In genomic region chr19:35901854-35902661, GRCh38 we compare ENCODE assay signal across 8 cellular contexts. TPM values are rescaled to one million over a fixed set of nuclear protein-coding genes. Genes with fewer than 3 reads are reported as not detected.
DNase-seq lines count a peak whose midpoint lies in the region; ATAC-seq and TF ChIP-seq lines count a peak whose summit lies in the region.

Gene HCST (plus strand): TSS chr19:35902529. CDS start chr19:35902594, 65 bp downstream.

- H3K36me3 Mint-ChIP-seq in naive B cell: no peaks in the 10 kb centered on the region

- TF ChIP-seq CTCF in A673 (conservative IDR thresholded peaks at IDR 0.05; ENCODE audit: low read depth, low read length): no peak
- no peak for TF ChIP-seq CTCF in colonic mucosa (IDR thresholded peaks at IDR 0.05)

- peaks cover 0 to 4% (median 0%) of the 10 kb centered on the region in 7 donors for H3K9me3 Mint-ChIP-seq in naive B cell

- no peaks in the 10 kb centered on the region for H3K27me3 ChIP-seq in A673 (replicated peaks; ENCODE audit: insufficient read depth, low read depth, low read length, poor library complexity)
- no peaks in the 10 kb centered on the region for H3K27me3 ChIP-seq in colonic mucosa

- H3K9ac ChIP-seq in colonic mucosa (ENCODE audit: low read depth in 2 of 2, low read length in 2 of 2): peak within 1 kb of the TSS; percentile 46 to 57

- peak within 1 kb of the TSS; percentile 80 for H3K27ac ChIP-seq in A673 (ENCODE audit: low read depth, low read length, poor library complexity, severe bottlenecking)
- peak within 1 kb of the TSS; percentile 89 for H3K27ac ChIP-seq in colonic mucosa

- peaks cover 62 to 73% (median 66%) of the 10 kb centered on the region in 3 donors for H3K4me1 Mint-ChIP-seq in naive B cell

- POLR2A ChIA-PET in A673 (lab: Charles Lee; ENCODE audit: low non-redundant PET): no interaction called here

- H3K27ac Mint-ChIP-seq in naive B cell: peak within 1 kb of the TSS; percentile 99 to 100 (median 100)

- CTCF ChIA-PET in A673 (lab: Charles Lee): no interaction called here

- TF ChIP-seq POLR2A in GM18505 (IDR thresholded peaks at IDR 0.05; ENCODE audit: borderline replicate concordance, extremely low read depth, insufficient read depth, insufficient read length): peak; percentile 71

- peak within 1 kb of the TSS; percentile 36 for H3K4me3 ChIP-seq in A673 (ENCODE audit: low read depth, low read length, poor library complexity, severe bottlenecking)
- peak within 1 kb of the TSS; percentile 21 for H3K4me3 ChIP-seq in colonic mucosa

- no peak for ATAC-seq in GM18505 (IDR thresholded peaks at IDR 0.05; ENCODE audit: unreplicated experiment)
- ATAC-seq in naive B cell (ENCODE audit: low read depth in 2 of 2): peak; percentile 5 to 9
- ATAC-seq in GM18870 (IDR thresholded peaks at IDR 0.05; ENCODE audit: unreplicated experiment): no peak

- peak within 1 kb of the TSS; percentile 89 to 99 (median 96) for H3K4me3 Mint-ChIP-seq in naive B cell

- DNase-seq in A673 (ENCODE audit: low spot score): peak; percentile 51
- peak; percentile 33 to 71 (median 51) for DNase-seq in T-helper 1 cell
- no peak for DNase-seq in colonic mucosa
- peak; percentile 69 for DNase-seq in naive B cell
- DNase-seq in GOT3 (lab: John Stamatoyannopoulos, UW): no peak
- no peak for DNase-seq in amniotic stem cell (lab: John Stamatoyannopoulos, UW)

- no TSS peak for BruUV-seq in A673 (replicated peaks; lab: Mats Ljungman, UMichigan)

- H3K4me1 ChIP-seq in A673 (ENCODE audit: insufficient read depth, low read length, poor library complexity, severe bottlenecking) (peaks cover 42% of the 10 kb centered on the region), colonic mucosa (peaks cover 3% of the 10 kb centered on the region)

- H3K27me3 Mint-ChIP-seq in naive B cell: no peaks in the 10 kb centered on the region

- intact Hi-C loops in A673 (cut with micrococcal nuclease; ENCODE audit: unreplicated experiment): no loop called here
- intact Hi-C loops in colonic mucosa (cut with DNase I): no loop called here

- H3K9me3 ChIP-seq in A673 (ENCODE audit: low read depth, low read length, poor library complexity, severe bottlenecking): no peaks in the 10 kb centered on the region
- no peaks in the 10 kb centered on the region for H3K9me3 ChIP-seq in colonic mucosa

- H3K36me3 ChIP-seq in A673 (ENCODE audit: insufficient read depth, low read length, poor library complexity, severe bottlenecking) (peaks cover 8% of the 10 kb centered on the region), colonic mucosa (no peaks in the 10 kb centered on the region)

RNA-seq across cellular contexts. Expression of gene HCST, which starts in this region (rescaled TPM):
- 4.2 and 4.5 TPM in 2 replicates for total RNA-seq in A673 (2021)
- total RNA-seq in colonic mucosa: 1 to 10 TPM; 2.4 to 4.8 TPM
- polyA plus RNA-seq in naive B cell (ENCODE audit: low read depth in 6 of 6): 10 to 100 TPM; 33.8 to 58.5 (median 47.5) TPM

Comparison
In these comparisons a context has a peak if more than half of its experiments do, and no peak if none do; other contexts are left out.
1. DNase-seq: peak in A673 (single experiment), T-helper 1 cell (5 of 5) and naive B cell (single experiment); none in colonic mucosa (single experiment), GOT3 (single experiment) and amniotic stem cell (single experiment).
2. ATAC-seq: peak in naive B cell (2 of 2); none in GM18505 (single experiment) and GM18870 (single experiment).